28 cellular contexts compared by ENCODE assay signal in genomic region chr7:70600993-70601392, GRCh38.
DNase-seq lines count a peak whose midpoint lies in the region; ATAC-seq, FAIRE-seq and TF ChIP-seq lines count a peak whose summit lies in the region.
"Had no signal": no experiment of that assay in that cellular context is flagged by ENCODE, and none has a peak within 500 bp of the region (broad histone marks: within the 10 kb centered on the region; RNA-seq: fewer than 3 reads in every experiment).

No MANE protein-coding gene starts in this region.

- TF ChIP-seq CTCF in HEK293 (tag by site-specific recombination; IDR thresholded peaks at IDR 0.05) (no peak), astrocyte (IDR thresholded peaks at IDR 0.05; ENCODE audit: insufficient read depth, low read depth, low read length) (no peak), type B pancreatic cell (conservative IDR thresholded peaks at IDR 0.05) (no peak)

- CTCF ChIA-PET in HEK293 (lab: Yijun Ruan, JAX) = no interaction called here

- H3K9me3 Mint-ChIP-seq in astrocyte (ENCODE audit: unreplicated experiment) (no peaks in the 10 kb centered on the region), type B pancreatic cell (peaks cover 21% of the 10 kb centered on the region)

- peaks cover 7% of the 10 kb centered on the region for H3K4me1 ChIP-seq in HEK293 (ENCODE audit: control insufficient read depth, insufficient read depth, low read length)
- peaks cover 5% of the 10 kb centered on the region for H3K4me1 ChIP-seq in astrocyte (ENCODE audit: insufficient read depth, low read length)
- no peaks in the 10 kb centered on the region for H3K4me1 ChIP-seq in aorta (ENCODE audit: control insufficient read depth in 1 of 2, insufficient read depth in 2 of 2, low read length in 2 of 2)
- H3K4me1 ChIP-seq: BE2C had no signal

- H3K27me3 ChIP-seq in astrocyte (ENCODE audit: insufficient read depth, low read length) = peaks cover 24% of the 10 kb centered on the region
- no peaks in the 10 kb centered on the region for H3K27me3 ChIP-seq in aorta (ENCODE audit: control insufficient read depth in 1 of 2, insufficient read depth in 2 of 2, low read length in 1 of 2)

- 97 to 100% methylated on average over 1 of the region's 1 CpG for WGBS in aorta, 2 donors

- H3K27me3 Mint-ChIP-seq in astrocyte (ENCODE audit: low read depth, unreplicated experiment) (peaks cover 21% of the 10 kb centered on the region), type B pancreatic cell (peaks cover 39% of the 10 kb centered on the region)

- H2AFZ ChIP-seq in astrocyte (ENCODE audit: low read depth, low read length) = no peak overlapping the region

- H3K4me3 Mint-ChIP-seq in astrocyte (ENCODE audit: unreplicated experiment) (no peak overlapping the region), type B pancreatic cell (no peak overlapping the region)
- H3K4me3 Mint-ChIP-seq: CD14-positive monocyte; CD4-positive, alpha-beta memory T cell; CD4-positive, CD25-positive, alpha-beta regulatory T cell; CD8-positive, alpha-beta memory T cell had no signal

- intact Hi-C loops in left cardiac atrium (cut with DNase I) (no loop called here), aorta (cut with DNase I) (no loop called here)

- DNase-seq in astrocyte (ENCODE audit: low read depth) (no peak), epithelial cell of prostate (ENCODE audit: low read depth, low spot score) (no peak), type B pancreatic cell (ENCODE audit: extremely low spot score, unreplicated experiment) (no peak), left cardiac atrium (no peak), aorta (no peak), NCI-H526 treated with DMSO at 0.1 percent for 48 hours (lab: John Stamatoyannopoulos, UW) (no peak)
- DNase-seq: 8988T; ACHN; BE2C; C1 segment of cervical spinal cord; CD4-positive, alpha-beta memory T cell; CD4-positive, CD25-positive, alpha-beta regulatory T cell; CD8-positive, alpha-beta memory T cell; COR-L47; DMS 273 treated with DMSO at 0.1 percent for 48 hours; DMS153; DMS53; DMS79; DND-41; EL; GDM1 had no signal

- no peak overlapping the region for H3K9ac ChIP-seq in astrocyte (ENCODE audit: low read length)
- H3K9ac ChIP-seq: BLaER1 had no signal

- H3K4me2 ChIP-seq in astrocyte (ENCODE audit: low read length) = no peak overlapping the region

- H3K36me3 Mint-ChIP-seq in astrocyte (ENCODE audit: low read depth, unreplicated experiment) (peaks cover 14% of the 10 kb centered on the region), type B pancreatic cell (peaks cover 38% of the 10 kb centered on the region)
- H3K36me3 Mint-ChIP-seq: CD14-positive monocyte; CD4-positive, CD25-positive, alpha-beta regulatory T cell had no signal

- POLR2A ChIA-PET in HEK293 (lab: Yijun Ruan, JAX) = no interaction called here

- H3K79me2 ChIP-seq in astrocyte (ENCODE audit: insufficient read depth, low read length) = no peaks in the 10 kb centered on the region

- H3K4me3 ChIP-seq in HEK293 (ENCODE audit: low read depth, low read length) (no peak overlapping the region), astrocyte (ENCODE audit: insufficient read depth, low read depth, low read length) (no peak overlapping the region), aorta (ENCODE audit: low read length in 2 of 2) (no peak overlapping the region)
- H3K4me3 ChIP-seq: BLaER1, GM12878 had no signal

- peaks cover 8% of the 10 kb centered on the region for H4K20me1 ChIP-seq in astrocyte (ENCODE audit: insufficient read depth, low read length)

- H3K4me1 Mint-ChIP-seq in astrocyte (ENCODE audit: low read depth, unreplicated experiment) = peaks cover 3% of the 10 kb centered on the region
- peaks cover 47% of the 10 kb centered on the region for H3K4me1 Mint-ChIP-seq in type B pancreatic cell (ENCODE audit: unreplicated experiment)

- FAIRE-seq in astrocyte (lab: Jason Lieb, UNC) = peak; percentile 55
- FAIRE-seq: A204.1, GM12878, GM12892, GM18507 had no signal

- H3K27ac Mint-ChIP-seq in astrocyte (ENCODE audit: unreplicated experiment) = no peak overlapping the region
- H3K27ac Mint-ChIP-seq in type B pancreatic cell = peak overlapping the region; percentile 54
- H3K27ac Mint-ChIP-seq: CD14-positive monocyte; CD4-positive, alpha-beta memory T cell; CD4-positive, CD25-positive, alpha-beta regulatory T cell; CD8-positive, alpha-beta memory T cell had no signal

- no peak for ATAC-seq in left cardiac atrium
- ATAC-seq in aorta (ENCODE audit: low FRiP score) = no peak
- ATAC-seq: GM12878 had no signal

- H3K9me3 ChIP-seq in HEK293 (ENCODE audit: control insufficient read depth, insufficient read depth, low read depth, low read length) = 0 out of 2 replicates have a peak, but pooled peaks cover 2% of the 10 kb centered on the region
- H3K9me3 ChIP-seq in astrocyte (ENCODE audit: insufficient read depth, low read depth, low read length) = no peaks in the 10 kb centered on the region
- H3K9me3 ChIP-seq in aorta (ENCODE audit: control insufficient read depth, low read length) = peaks cover 3% of the 10 kb centered on the region
- H3K9me3 ChIP-seq: BE2C had no signal

- H3K36me3 ChIP-seq in HEK293 (ENCODE audit: control insufficient read depth in 2 of 2, insufficient read depth in 1 of 2, low read length in 2 of 2) (no peaks in the 10 kb centered on the region), astrocyte (ENCODE audit: insufficient read depth, low read length) (no peaks in the 10 kb centered on the region), aorta (ENCODE audit: control insufficient read depth in 1 of 2, insufficient read depth in 2 of 2, low read length in 1 of 2) (no peaks in the 10 kb centered on the region)
- H3K36me3 ChIP-seq: BE2C had no signal

- H3K27ac ChIP-seq in HEK293 (ENCODE audit: extremely low read depth, low read depth, low read length) (no peak overlapping the region), astrocyte (ENCODE audit: low read depth, low read length) (no peak overlapping the region), epithelial cell of prostate (peak overlapping the region; percentile 76), aorta (ENCODE audit: low read depth in 1 of 2, low read length in 2 of 2) (no peak overlapping the region)
- H3K27ac ChIP-seq: BLaER1 had no signal

TF ChIP-seq in HEK293, 187 proteins besides CTCF, POLR2A, EP300 and RAD21:
- TF ChIP-seq ZNF184 (tag by site-specific recombination; IDR thresholded peaks at IDR 0.05) (peak; percentile 97), TRIM28 (IDR thresholded peaks at IDR 0.05; ENCODE audit: borderline replicate concordance, low read length) (peak; percentile 63; the same call in 1 of the 2 replicates), ZBTB1 (tag by site-specific recombination; IDR thresholded peaks at IDR 0.05) (no peak)
